14 cellular contexts compared by ENCODE assay signal in genomic region chr13:63481334-63481733, GRCh38.
DNase-seq lines count a peak whose midpoint lies in the region; TF ChIP-seq lines count a peak whose summit lies in the region.
"Had no signal": no experiment of that assay in that cellular context is flagged by ENCODE, and none has a peak within 500 bp of the region (broad histone marks: within the 10 kb centered on the region; RNA-seq: fewer than 3 reads in every experiment).

No MANE protein-coding gene starts in this region.

- H3K9me3 ChIP-seq in SJCRH30 (replicated peaks) (no peaks in the 10 kb centered on the region), fibroblast of lung (ENCODE audit: control insufficient read depth, insufficient read depth, low read depth, low read length) (no peaks in the 10 kb centered on the region)
- H3K9me3 ChIP-seq: colonic mucosa, tibial nerve had no signal

- H3K4me1 ChIP-seq in SJCRH30 (no peaks in the 10 kb centered on the region; the same call in 1 of the 2 replicates), fibroblast of lung (ENCODE audit: control insufficient read depth, extremely low read depth, insufficient read depth, low read length) (no peaks in the 10 kb centered on the region)
- H3K4me1 ChIP-seq: colonic mucosa, tibial nerve had no signal

- H3K4me3 ChIP-seq in SJCRH30 (no peak overlapping the region), fibroblast of lung (replicated peaks in 1 of 4; ENCODE audit: control extremely low read depth in 1 of 4, insufficient read depth in 1 of 4, low read depth in 3 of 4, low read length in 4 of 4) (no peak overlapping the region), dorsolateral prefrontal cortex (no peak overlapping the region)
- H3K4me3 ChIP-seq: colonic mucosa, tibial nerve had no signal

- DNase-seq in A172 (ENCODE audit: low spot score), result peak; percentile 21
- peak; percentile 63 for DNase-seq in HEK293T (ENCODE audit: extremely low spot score)
- DNase-seq in SJCRH30, result peak; percentile 5 to 41
- DNase-seq in fibroblast of lung (ENCODE audit: low read depth in 2 of 2), result peak; percentile 16 to 81
- no peak for DNase-seq in dorsolateral prefrontal cortex
- no peak for DNase-seq in NCI-H1048 (lab: John Stamatoyannopoulos, UW)
- DNase-seq in NCI-H510A (lab: John Stamatoyannopoulos, UW), result no peak
- no peak for DNase-seq in MV-4-11 (lab: John Stamatoyannopoulos, UW)
- DNase-seq: activated CD4-positive, CD25-positive, alpha-beta regulatory T cell; colonic mucosa; foreskin melanocyte; stimulated activated CD4-positive, alpha-beta T cell treated with anti-CD3 and anti-CD28 coated beads, Interleukin-15, amount 100 ng/mL, for 24 hours; SW 1271 had no signal

- H4K20me1 ChIP-seq in fibroblast of lung (ENCODE audit: control insufficient read depth, extremely low read depth, insufficient read depth, low read length), result no peaks in the 10 kb centered on the region

- no peak for TF ChIP-seq CTCF in fibroblast of lung (conservative IDR thresholded peaks at IDR 0.05 in 1 of 2, IDR thresholded peaks at IDR 0.05 in 1 of 2; ENCODE audit: low read depth in 1 of 2, low read length in 2 of 2)
- TF ChIP-seq CTCF in dorsolateral prefrontal cortex (IDR thresholded peaks at IDR 0.05 in 54 of 56, conservative IDR thresholded peaks at IDR 0.05 in 2 of 56; ENCODE audit: low read depth in 1 of 56, partially characterized antibody in 56 of 56), result no peak

- no peaks in the 10 kb centered on the region for H3K27me3 ChIP-seq in SJCRH30
- no peaks in the 10 kb centered on the region for H3K27me3 ChIP-seq in fibroblast of lung (ENCODE audit: control insufficient read depth, insufficient read depth, low read length)
- H3K27me3 ChIP-seq in dorsolateral prefrontal cortex, result no peaks in the 10 kb centered on the region
- H3K27me3 ChIP-seq: colonic mucosa, tibial nerve had no signal

- H3K36me3 ChIP-seq in SJCRH30, result no peaks in the 10 kb centered on the region
- no peaks in the 10 kb centered on the region for H3K36me3 ChIP-seq in fibroblast of lung (ENCODE audit: control insufficient read depth, insufficient read depth, low read length)
- H3K36me3 ChIP-seq: colonic mucosa, tibial nerve had no signal

- no peaks in the 10 kb centered on the region for H3K79me2 ChIP-seq in fibroblast of lung (ENCODE audit: control insufficient read depth, insufficient read depth, low read length)

- H3K4me2 ChIP-seq in fibroblast of lung (ENCODE audit: extremely low read depth, insufficient read depth, low read length), result no peak overlapping the region

- H3K27ac ChIP-seq in SJCRH30 (no peak overlapping the region), fibroblast of lung (ENCODE audit: insufficient read depth, low read length) (no peak overlapping the region), dorsolateral prefrontal cortex (no peak overlapping the region)
- H3K27ac ChIP-seq: colonic mucosa, tibial nerve had no signal

- H2AFZ ChIP-seq in fibroblast of lung (ENCODE audit: low read length), result no peak overlapping the region

- POLR2A ChIA-PET in HEK293T (lab: Yijun Ruan, JAX), result no interaction called here

- CTCF ChIA-PET in HEK293T (lab: Yijun Ruan, JAX), result no interaction called here

- intact Hi-C loops in dorsolateral prefrontal cortex (cut with DNase I), result no loop called here

- H3K9ac ChIP-seq in fibroblast of lung (ENCODE audit: insufficient read depth, low read length), result no peak overlapping the region

TF ChIP-seq in HEK293T, 16 proteins besides CTCF, POLR2A, EP300 and RAD21:
- TF ChIP-seq PKNOX1 (IDR thresholded peaks at IDR 0.05) (peak; percentile 94), FOXM1 (IDR thresholded peaks at IDR 0.05; ENCODE audit: borderline replicate concordance) (no peak), ELF4 (IDR thresholded peaks at IDR 0.05) (no peak)

Comparison
In these comparisons a context has a peak if more than half of its experiments do, and no peak if none do; other contexts are left out.
1. DNase-seq: peak in A172 (single experiment), HEK293T (single experiment), SJCRH30 (2 of 2) and fibroblast of lung (2 of 2); none in dorsolateral prefrontal cortex (0 of 10), NCI-H1048 (single experiment), NCI-H510A (single experiment) and MV-4-11 (single experiment).